Comparison of ENCODE assay signal across 8 cellular contexts in the genomic region with DNA sequence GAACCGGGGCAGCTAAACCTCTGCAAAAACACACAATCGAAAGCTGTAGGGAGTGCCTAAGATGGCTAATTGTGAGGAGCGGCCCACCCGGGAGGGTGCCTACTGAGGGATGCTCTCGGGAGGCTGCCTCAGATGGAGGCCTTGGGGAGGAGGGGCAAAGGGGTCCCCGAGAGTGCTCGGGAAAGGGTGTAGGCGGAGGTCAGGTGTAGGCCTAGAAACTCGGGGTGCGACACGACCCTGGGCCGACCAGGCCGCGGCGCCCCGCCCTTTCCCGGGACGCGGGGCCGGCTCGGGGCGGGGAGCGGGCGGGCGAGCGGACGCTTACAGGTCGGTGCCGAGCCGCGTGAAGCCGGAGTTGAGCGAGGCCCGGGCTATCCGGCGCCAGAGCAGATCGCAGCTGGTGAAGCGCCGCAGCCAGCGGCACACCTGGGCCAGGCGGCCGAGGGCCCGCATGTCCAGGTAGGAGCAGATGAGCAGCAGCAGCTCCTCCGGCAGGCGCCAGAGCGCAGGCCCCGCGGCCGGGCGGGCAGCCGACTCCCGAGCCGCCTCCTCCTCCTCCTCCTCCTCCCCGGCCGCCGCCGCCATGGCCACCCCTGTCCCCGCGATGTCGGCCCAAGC. TPM values are rescaled to one million over a fixed set of nuclear protein-coding genes. Genes with fewer than 3 reads are reported as not detected.
DNase-seq lines count a peak whose midpoint lies in the region; ATAC-seq and FAIRE-seq lines count a peak whose summit lies in the region.

No MANE protein-coding gene starts in this region.

- peak overlapping the region; percentile 90 for H3K27ac ChIP-seq in layer of hippocampus (ENCODE audit: low read depth, low read length)

- peaks cover 16% of the 10 kb centered on the region for H3K36me3 Mint-ChIP-seq in central memory CD8-positive, alpha-beta T cell (ENCODE audit: insufficient read depth)

- H3K27ac Mint-ChIP-seq in central memory CD8-positive, alpha-beta T cell (ENCODE audit: low read depth) = peak overlapping the region; percentile 99

- peak overlapping the region; percentile 97 for H3K4me3 Mint-ChIP-seq in central memory CD8-positive, alpha-beta T cell

- no peaks in the 10 kb centered on the region for H3K9me3 Mint-ChIP-seq in central memory CD8-positive, alpha-beta T cell

- ATAC-seq in GM21825 (IDR thresholded peaks at IDR 0.05; ENCODE audit: unreplicated experiment) = peak; percentile 74
- ATAC-seq in central memory CD8-positive, alpha-beta T cell (replicated peaks; ENCODE audit: extremely low read depth, poor library complexity, severe bottlenecking) = peak; percentile 74

- H3K27me3 ChIP-seq in layer of hippocampus (ENCODE audit: control insufficient read depth, insufficient read depth, low read length) = no peaks in the 10 kb centered on the region

- peaks cover 38% of the 10 kb centered on the region for H3K4me1 Mint-ChIP-seq in central memory CD8-positive, alpha-beta T cell

- H3K4me3 ChIP-seq in GM08714 (ENCODE audit: low read length) = peak overlapping the region; percentile 71

- DNase-seq in LHCN-M2 (ENCODE audit: low read depth) (peak; percentile 48), HTR-8/SVneo (ENCODE audit: insufficient read length, low spot score) (no peak)
- DNase-seq in activated CD4-positive, CD25-positive, alpha-beta regulatory T cell treated with anti-CD3 and anti-CD28 coated beads, Interleukin-2, amount 50 U/mL, for 16 hours (ENCODE audit: low read depth, low spot score) = peak; percentile 38
- DNase-seq in central memory CD8-positive, alpha-beta T cell (ENCODE audit: low spot score in 2 of 2) = peak; percentile 64 to 72
- DNase-seq in stimulated activated CD4-positive, alpha-beta T cell treated with anti-CD3 and anti-CD28 coated beads, Interleukin-1b, Interleukin-23, amount 100 ng/mL, for 48 hours = peak; percentile 68

- no peak for FAIRE-seq in HTR-8/SVneo (lab: Jason Lieb, UNC)

- no peaks in the 10 kb centered on the region for H3K27me3 Mint-ChIP-seq in central memory CD8-positive, alpha-beta T cell

RNA-seq across cellular contexts. Expression of gene FBXW4, which starts 0.8 kb away (rescaled TPM):
- total RNA-seq in LHCN-M2 (2014; rRNA removed) = 15.5 and 23.1 TPM in 2 replicates
- polyA plus RNA-seq in LHCN-M2 (2012) = 37.9 TPM
